15 cellular contexts compared by ENCODE assay signal in the genomic region with DNA sequence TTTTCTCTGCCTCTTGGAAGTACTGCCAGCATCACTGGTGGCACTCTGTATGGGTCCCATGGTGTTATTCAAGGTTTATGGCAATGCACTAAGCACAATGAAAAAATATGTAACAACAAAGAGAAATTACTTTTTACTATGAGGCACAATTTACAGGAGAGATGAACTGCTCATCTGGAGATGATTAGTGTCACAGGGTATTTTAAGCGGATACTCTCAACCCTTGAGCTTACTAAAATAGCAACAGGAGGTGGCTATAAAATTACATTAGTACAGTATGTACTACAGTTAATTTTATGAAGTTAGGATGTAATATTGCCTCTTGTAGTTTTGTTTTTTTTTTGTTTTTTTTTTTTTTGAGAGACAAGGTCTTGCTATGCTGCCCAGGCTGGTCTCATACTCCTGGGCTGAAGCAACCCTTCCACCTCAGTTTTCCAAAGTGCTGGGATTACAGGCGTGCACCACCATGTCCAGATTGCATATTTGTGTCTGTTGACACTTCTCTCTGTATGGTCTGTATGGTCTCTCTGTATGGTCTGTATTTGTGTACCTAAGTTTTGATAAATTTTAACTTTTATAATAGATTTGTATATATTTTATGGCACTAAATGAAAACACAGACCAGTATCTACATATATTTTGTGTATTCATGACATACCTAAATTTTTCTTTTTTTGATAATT.
"Had no signal": no experiment of that assay in that cellular context is flagged by ENCODE, and none has a peak within 500 bp of the region (broad histone marks: within the 10 kb centered on the region; RNA-seq: fewer than 3 reads in every experiment).

No MANE protein-coding gene starts in this region.

- H3K36me3 Mint-ChIP-seq: natural killer cell had no signal

- H3K4me3 ChIP-seq: breast epithelium, dorsolateral prefrontal cortex, lung, smooth muscle cell, tibial nerve had no signal

- H3K27ac Mint-ChIP-seq: activated CD4-positive, alpha-beta memory T cell treated with anti-CD3 and anti-CD28 coated beads, Interleukin-2, amount 10 ng/mL, durations not matched to agents 7 days and 5 days; activated CD4-positive, alpha-beta T cell treated with anti-CD3 and anti-CD28 coated beads for 36 hours; activated naive CD8-positive, alpha-beta T cell treated with anti-CD3 and anti-CD28 coated beads for 36 hours; natural killer cell; stimulated activated effector memory CD8-positive, alpha-beta T cell treated with anti-CD3 and anti-CD28 coated beads, Interleukin-12 subunit alpha, Interleukin-12 subunit beta, amount 100 ng/mL, for 72 hours had no signal

- H3K9me3 ChIP-seq: breast epithelium, tibial nerve had no signal

- H3K36me3 ChIP-seq: breast epithelium had no signal

- H3K4me1 ChIP-seq: breast epithelium had no signal

- DNase-seq: activated CD4-positive, alpha-beta memory T cell treated with anti-CD3 and anti-CD28 coated beads, Interleukin-2, amount 10 ng/mL, durations not matched to agents 7 days and 5 days; activated CD4-positive, alpha-beta T cell treated with anti-CD3 and anti-CD28 coated beads for 36 hours; activated gamma-delta T cell treated with Interleukin-2 at 50 U/mL for 16 hours; activated naive CD8-positive, alpha-beta T cell treated with anti-CD3 and anti-CD28 coated beads for 36 hours; activated T-cell treated with anti-CD3 and anti-CD28 coated beads, Interleukin-2, amount 50 U/mL, for 48 hours; aorta; dorsolateral prefrontal cortex; natural killer cell; T-helper 1 cell; WERI-Rb-1 had no signal

- H3K9me3 Mint-ChIP-seq: activated CD4-positive, alpha-beta memory T cell treated with anti-CD3 and anti-CD28 coated beads, Interleukin-2, amount 10 ng/mL, durations not matched to agents 7 days and 5 days; activated naive CD8-positive, alpha-beta T cell treated with anti-CD3 and anti-CD28 coated beads for 36 hours; natural killer cell; stimulated activated effector memory CD8-positive, alpha-beta T cell treated with anti-CD3 and anti-CD28 coated beads, Interleukin-12 subunit alpha, Interleukin-12 subunit beta, amount 100 ng/mL, for 72 hours had no signal

- H3K27me3 Mint-ChIP-seq: activated CD4-positive, alpha-beta memory T cell treated with anti-CD3 and anti-CD28 coated beads, Interleukin-2, amount 10 ng/mL, durations not matched to agents 7 days and 5 days; activated CD4-positive, alpha-beta T cell treated with anti-CD3 and anti-CD28 coated beads for 36 hours; activated naive CD8-positive, alpha-beta T cell treated with anti-CD3 and anti-CD28 coated beads for 36 hours had no signal

- H3K27ac ChIP-seq: breast epithelium, dorsolateral prefrontal cortex, tibial nerve, WERI-Rb-1 had no signal

- H3K27me3 ChIP-seq: breast epithelium, dorsolateral prefrontal cortex, tibial nerve had no signal

- H3K4me2 ChIP-seq: smooth muscle cell had no signal

- H3K4me3 Mint-ChIP-seq: activated CD4-positive, alpha-beta memory T cell treated with anti-CD3 and anti-CD28 coated beads, Interleukin-2, amount 10 ng/mL, durations not matched to agents 7 days and 5 days; activated CD4-positive, alpha-beta T cell treated with anti-CD3 and anti-CD28 coated beads for 36 hours; activated naive CD8-positive, alpha-beta T cell treated with anti-CD3 and anti-CD28 coated beads for 36 hours; natural killer cell; stimulated activated effector memory CD8-positive, alpha-beta T cell treated with anti-CD3 and anti-CD28 coated beads, Interleukin-12 subunit alpha, Interleukin-12 subunit beta, amount 100 ng/mL, for 72 hours had no signal
